Comparison of ENCODE assay signal across 8 cellular contexts in the genomic region with DNA sequence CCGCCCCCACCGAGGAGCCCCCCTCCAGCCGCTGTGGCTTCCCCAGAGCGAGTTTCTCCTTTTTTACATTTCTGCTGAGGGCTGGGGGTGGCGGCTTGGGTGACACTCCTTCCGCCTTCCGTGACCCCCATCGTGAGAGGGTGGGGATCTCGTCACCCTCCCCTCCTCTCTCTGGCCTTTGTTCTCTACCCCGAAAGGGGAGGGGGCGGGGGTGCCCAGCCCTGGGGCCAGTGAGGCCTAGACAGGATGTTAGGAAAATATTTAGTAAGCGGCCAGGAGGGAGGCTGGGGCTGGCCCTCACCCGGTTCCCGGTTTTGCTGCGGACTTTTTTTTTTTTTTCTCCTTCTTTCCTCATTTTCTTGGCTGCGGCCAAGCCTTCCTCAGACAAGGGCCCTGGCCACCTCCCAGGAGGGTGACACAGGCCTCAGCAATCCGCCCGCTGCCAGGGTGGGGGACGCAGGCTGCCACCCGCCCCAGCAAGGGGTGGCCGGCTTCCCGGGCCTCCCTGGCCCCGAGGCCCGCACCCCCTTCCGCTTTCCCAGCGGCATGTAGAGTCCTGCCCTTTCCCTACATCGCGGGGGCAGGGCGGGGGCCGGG. TPM values are rescaled to one million over a fixed set of nuclear protein-coding genes. Genes with fewer than 3 reads are reported as not detected.
DNase-seq lines count a peak whose midpoint lies in the region; ATAC-seq and TF ChIP-seq lines count a peak whose summit lies in the region.

No MANE protein-coding gene starts in this region.

- H3K9me2 ChIP-seq in OCI-LY7 (ENCODE audit: insufficient read depth, low read length): no peaks in the 10 kb centered on the region

- CTCF ChIA-PET in OCI-LY7 (lab: Charles Lee; ENCODE audit: unreplicated experiment): interaction anchor here (0.7 kb wide), 1 partner anchor 10 kb away, joined by 5 read pairs; no protein-coding TSS in a partner anchor

- peaks cover 37% of the 10 kb centered on the region; the same call in 1 of the 2 replicates for H3K79me2 ChIP-seq in OCI-LY7 (ENCODE audit: insufficient read depth, low read depth, low read length)

- POLR2A ChIA-PET in OCI-LY7 (lab: Charles Lee): interaction anchor here (0.7 to 1.7 kb wide), 5 partner anchors 9 to 536 kb away, joined by 3 to 13 read pairs (median 3); a partner anchor contains a TSS

- ATAC-seq in omental fat pad (ENCODE audit: low FRiP score) (peak; percentile 15), GM18858 (IDR thresholded peaks at IDR 0.05; ENCODE audit: unreplicated experiment) (no peak), HG02973 (IDR thresholded peaks at IDR 0.05; ENCODE audit: unreplicated experiment) (no peak)

- peak overlapping the region; percentile 97 for H3K4me3 ChIP-seq in OCI-LY7 (ENCODE audit: low read depth, low read length, poor library complexity, severe bottlenecking)

- no TSS peak for BruUV-seq in OCI-LY7 (replicated peaks; lab: Mats Ljungman, UMichigan)

- intact Hi-C loops in OCI-LY7 (cut with micrococcal nuclease; ENCODE audit: unreplicated experiment): no loop called here
- intact Hi-C loops in head of caudate nucleus (cut with DNase I): no loop called here

- no peak overlapping the region for H2AFZ ChIP-seq in OCI-LY7 (ENCODE audit: low read length)

- peaks cover 18% of the 10 kb centered on the region for H3K36me3 Mint-ChIP-seq in activated naive CD8-positive, alpha-beta T cell treated with anti-CD3 and anti-CD28 coated beads for 36 hours

- peak overlapping the region; percentile 92 for H3K4me3 Mint-ChIP-seq in activated naive CD8-positive, alpha-beta T cell treated with anti-CD3 and anti-CD28 coated beads for 36 hours

- 0 out of 2 replicates have a peak, but pooled peaks cover 7% of the 10 kb centered on the region for H4K20me1 ChIP-seq in OCI-LY7 (ENCODE audit: insufficient read depth, low read length)

- peaks cover 10% of the 10 kb centered on the region for H3K4me1 Mint-ChIP-seq in activated naive CD8-positive, alpha-beta T cell treated with anti-CD3 and anti-CD28 coated beads for 36 hours

- H3K9me3 Mint-ChIP-seq in activated naive CD8-positive, alpha-beta T cell treated with anti-CD3 and anti-CD28 coated beads for 36 hours: no peaks in the 10 kb centered on the region

- H3K36me3 ChIP-seq in OCI-LY7 (ENCODE audit: insufficient read depth, low read length): peaks cover 67% of the 10 kb centered on the region

- TF ChIP-seq CTCF in GM10266 (IDR thresholded peaks at IDR 0.05; ENCODE audit: control insufficient read depth, insufficient read depth, low read depth, missing control alignments): no peak
- TF ChIP-seq CTCF in OCI-LY7 (conservative IDR thresholded peaks at IDR 0.05; ENCODE audit: low read length): no peak
- TF ChIP-seq CTCF in omental fat pad (IDR thresholded peaks at IDR 0.05): no peak

- H3K9me3 ChIP-seq in OCI-LY7 (ENCODE audit: low read length): no peaks in the 10 kb centered on the region

- DNase-seq in GM10266 (ENCODE audit: extremely low spot score) (peak; percentile 77), OCI-LY7 (ENCODE audit: low spot score) (peak; percentile 64), head of caudate nucleus (peak; percentile 64 to 96 (median 85)), omental fat pad (ENCODE audit: low spot score) (no peak), COLO829 (ENCODE audit: low spot score) (no peak)
- peak; percentile 83 for DNase-seq in activated naive CD8-positive, alpha-beta T cell treated with anti-CD3 and anti-CD28 coated beads for 36 hours

- H3K27me3 Mint-ChIP-seq in activated naive CD8-positive, alpha-beta T cell treated with anti-CD3 and anti-CD28 coated beads for 36 hours: no peaks in the 10 kb centered on the region

- peak overlapping the region; percentile 87 for H3K27ac ChIP-seq in OCI-LY7 (ENCODE audit: low read depth, low read length, poor library complexity, severe bottlenecking)

- H3K4me1 ChIP-seq in OCI-LY7 (ENCODE audit: insufficient read depth, low read length, poor library complexity, severe bottlenecking): peaks cover 36% of the 10 kb centered on the region

- peak overlapping the region; percentile 100 for H3K4me2 ChIP-seq in OCI-LY7 (ENCODE audit: low read length)

- H3K27ac Mint-ChIP-seq in activated naive CD8-positive, alpha-beta T cell treated with anti-CD3 and anti-CD28 coated beads for 36 hours: peak overlapping the region; percentile 93

RNA-seq across cellular contexts. Expression of a gene that starts 3.9 kb away (rescaled TPM):
- 11.7 and 20.3 TPM in 2 replicates for total RNA-seq in OCI-LY7 (2014; rRNA removed; shearing (Covaris generic))
- total RNA-seq in OCI-LY7 (2022) (70.9 and 75.8 TPM in 2 replicates), omental fat pad (10 to 100 TPM; 24.5 to 68.6 (median 44.1) TPM)
- 10 to 100 TPM; 29.3 to 29.6 TPM for total RNA-seq in activated naive CD8-positive, alpha-beta T cell treated with anti-CD3 and anti-CD28 coated beads for 36 hours

RNA-seq across cellular contexts. Expression of a gene that starts 10.8 kb away (rescaled TPM):
- 51.8 and 82.1 TPM in 2 replicates for total RNA-seq in OCI-LY7 (2014; rRNA removed; shearing (Covaris generic))
- 207 and 266 TPM in 2 replicates for total RNA-seq in OCI-LY7 (2022)
- total RNA-seq in activated naive CD8-positive, alpha-beta T cell treated with anti-CD3 and anti-CD28 coated beads for 36 hours: 100 to 1,000 TPM; 175 to 177 TPM
- total RNA-seq in omental fat pad: 10 to 100 TPM; 46.4 to 76.0 (median 60.2) TPM

RNA-seq across cellular contexts. Expression of a gene that starts 14.5 kb away (rescaled TPM):
- 0.09 and 0.33 TPM in 2 replicates for total RNA-seq in OCI-LY7 (2014; rRNA removed; shearing (Covaris generic))
- total RNA-seq in OCI-LY7 (2022) (0.13 and 0.18 TPM in 2 replicates), omental fat pad (10 to 100 TPM in 1 of 4 donors, 1 to 10 TPM in 1, under 1 TPM in 1, not detected in 1; 0.63 to 19.6 (median 2.2) TPM)
- total RNA-seq in activated naive CD8-positive, alpha-beta T cell treated with anti-CD3 and anti-CD28 coated beads for 36 hours: under 1 TPM; 0.33 to 0.46 TPM

RNA-seq across cellular contexts. Expression of a gene that starts 16.8 kb away (rescaled TPM):
- total RNA-seq in OCI-LY7 (2014; rRNA removed; shearing (Covaris generic)): 278 and 287 TPM in 2 replicates
- 309 and 321 TPM in 2 replicates for total RNA-seq in OCI-LY7 (2022)
- total RNA-seq in activated naive CD8-positive, alpha-beta T cell treated with anti-CD3 and anti-CD28 coated beads for 36 hours: 100 to 1,000 TPM; 208 to 216 TPM
- 100 to 1,000 TPM; 292 to 484 (median 372) TPM for total RNA-seq in omental fat pad

RNA-seq across cellular contexts. Expression of a gene that starts 23.0 kb away (rescaled TPM):
- 52.6 and 53.2 TPM in 2 replicates for total RNA-seq in OCI-LY7 (2014; rRNA removed; shearing (Covaris generic))
- 79.8 and 81.5 TPM in 2 replicates for total RNA-seq in OCI-LY7 (2022)
- total RNA-seq in activated naive CD8-positive, alpha-beta T cell treated with anti-CD3 and anti-CD28 coated beads for 36 hours: 100 to 1,000 TPM in 1 of 2 experiments, 10 to 100 TPM in 1; 99.8 to 101 TPM
- total RNA-seq in omental fat pad: 10 to 100 TPM; 47.2 to 69.1 (median 59.3) TPM

Comparison
In these comparisons a context has a peak if more than half of its experiments do, and no peak if none do; other contexts are left out.
1. DNase-seq: peak in GM10266 (single experiment), OCI-LY7 (single experiment), activated naive CD8-positive, alpha-beta T cell treated with anti-CD3 and anti-CD28 coated beads for 36 hours (single experiment) and head of caudate nucleus (42 of 42); none in omental fat pad (single experiment) and COLO829 (single experiment).